Comparison of ENCODE assay signal across 23 cellular contexts in the genomic region with DNA sequence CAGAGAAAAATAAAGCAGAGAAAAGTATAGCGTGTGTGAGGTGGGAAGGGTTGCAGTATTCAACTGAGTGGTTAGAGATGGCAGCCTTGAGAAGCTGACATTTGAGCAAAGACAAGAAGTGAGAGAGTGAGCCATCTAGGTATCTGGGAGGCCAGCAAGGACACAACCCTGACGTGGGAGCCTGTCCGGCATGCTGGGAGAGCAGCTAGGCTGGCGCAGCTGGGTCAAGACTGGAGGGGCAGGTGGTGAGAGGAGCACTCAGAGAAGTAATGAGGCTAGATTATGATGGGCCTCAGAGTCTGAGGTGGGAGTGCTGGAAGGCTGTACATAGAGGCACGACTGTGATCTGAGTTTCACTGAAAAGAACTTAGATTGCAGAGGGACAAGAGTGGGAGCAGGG. TPM values are rescaled to one million over a fixed set of nuclear protein-coding genes. Genes with fewer than 3 reads are reported as not detected.
DNase-seq lines count a peak whose midpoint lies in the region; ATAC-seq lines count a peak whose summit lies in the region.
"Had no signal": no experiment of that assay in that cellular context is flagged by ENCODE, and none has a peak within 500 bp of the region (broad histone marks: within the 10 kb centered on the region; RNA-seq: fewer than 3 reads in every experiment).

No MANE protein-coding gene starts in this region.

- H3K9me3 ChIP-seq in naive thymus-derived CD4-positive, alpha-beta T cell (ENCODE audit: control insufficient read depth in 2 of 3, low read length in 3 of 3), result no peaks in the 10 kb centered on the region
- H3K9me3 ChIP-seq: heart right ventricle, MG63 had no signal

- no peaks in the 10 kb centered on the region for H3K27me3 ChIP-seq in naive thymus-derived CD4-positive, alpha-beta T cell (ENCODE audit: control insufficient read depth in 2 of 2, insufficient read depth in 2 of 2, low read length in 2 of 2)
- H3K27me3 ChIP-seq: brain microvascular endothelial cell, heart right ventricle, MG63 had no signal

- no peak for ATAC-seq in stimulated activated naive CD8-positive, alpha-beta T cell treated with anti-CD3 and anti-CD28 coated beads, Interleukin-15, Interleukin-2, amounts not matched to agents 100 U/mL and 50 U/mL, for 24 hours
- no peak for ATAC-seq in activated T-helper 17 cell treated with anti-CD3 and anti-CD28 coated beads, Interleukin-2, amount 50 U/mL, for 72 hours (replicated peaks)
- ATAC-seq in naive thymus-derived CD4-positive, alpha-beta T cell, result no peak
- ATAC-seq in HG03135 (IDR thresholded peaks at IDR 0.05; ENCODE audit: unreplicated experiment), result no peak
- no peak for ATAC-seq in HG03378 (IDR thresholded peaks at IDR 0.05; ENCODE audit: unreplicated experiment)
- ATAC-seq in HG02571 (IDR thresholded peaks at IDR 0.05; ENCODE audit: unreplicated experiment), result no peak
- ATAC-seq: heart right ventricle, left colon had no signal

- intact Hi-C loops in naive thymus-derived CD4-positive, alpha-beta T cell (cut with micrococcal nuclease), result no loop called here

- no peaks in the 10 kb centered on the region for H3K9me3 Mint-ChIP-seq in stimulated activated naive CD8-positive, alpha-beta T cell treated with anti-CD3 and anti-CD28 coated beads, Interleukin-15, Interleukin-2, amounts not matched to agents 100 ng/mL and 50 ng/mL, for 24 hours
- H3K9me3 Mint-ChIP-seq in activated T-helper 17 cell treated with anti-CD3 and anti-CD28 coated beads, Interleukin-2, amount 50 U/mL, for 72 hours, result no peaks in the 10 kb centered on the region
- H3K9me3 Mint-ChIP-seq in naive thymus-derived CD4-positive, alpha-beta T cell, result no peaks in the 10 kb centered on the region

- peaks cover 0 to 7% of the 10 kb centered on the region in 2 donors for H3K4me1 ChIP-seq in naive thymus-derived CD4-positive, alpha-beta T cell (ENCODE audit: control insufficient read depth in 2 of 2, insufficient read depth in 2 of 2, low read length in 2 of 2)

- H3K4me3 ChIP-seq in naive thymus-derived CD4-positive, alpha-beta T cell (ENCODE audit: low read length), result no peak overlapping the region
- H3K4me3 ChIP-seq: heart right ventricle, MG63, smooth muscle cell had no signal

- CTCF ChIA-PET in naive thymus-derived CD4-positive, alpha-beta T cell (lab: Charles Lee), result no interaction called here

- peaks cover 0 to 84% (median 6%) of the 10 kb centered on the region in 3 experiments for H3K36me3 ChIP-seq in naive thymus-derived CD4-positive, alpha-beta T cell (ENCODE audit: control insufficient read depth in 2 of 3, insufficient read depth in 3 of 3, low read length in 3 of 3)

- no peak overlapping the region for H3K27ac ChIP-seq in naive thymus-derived CD4-positive, alpha-beta T cell (ENCODE audit: low read depth, low read length)
- H3K27ac ChIP-seq: brain microvascular endothelial cell, heart right ventricle had no signal

- H3K36me3 Mint-ChIP-seq in stimulated activated naive CD8-positive, alpha-beta T cell treated with anti-CD3 and anti-CD28 coated beads, Interleukin-15, Interleukin-2, amounts not matched to agents 100 ng/mL and 50 ng/mL, for 24 hours (ENCODE audit: low read depth), result peaks cover 53% of the 10 kb centered on the region
- H3K36me3 Mint-ChIP-seq in activated T-helper 17 cell treated with anti-CD3 and anti-CD28 coated beads, Interleukin-2, amount 50 U/mL, for 72 hours (ENCODE audit: low read depth), result peaks cover 99% of the 10 kb centered on the region
- H3K36me3 Mint-ChIP-seq in naive thymus-derived CD4-positive, alpha-beta T cell, result peaks cover 11 to 52% (median 18%) of the 10 kb centered on the region in 5 donors

- no peak overlapping the region for H3K4me3 Mint-ChIP-seq in stimulated activated naive CD8-positive, alpha-beta T cell treated with anti-CD3 and anti-CD28 coated beads, Interleukin-15, Interleukin-2, amounts not matched to agents 100 ng/mL and 50 ng/mL, for 24 hours
- H3K4me3 Mint-ChIP-seq in activated T-helper 17 cell treated with anti-CD3 and anti-CD28 coated beads, Interleukin-2, amount 50 U/mL, for 72 hours, result no peak overlapping the region
- no peak overlapping the region for H3K4me3 Mint-ChIP-seq in naive thymus-derived CD4-positive, alpha-beta T cell

- POLR2A ChIA-PET in naive thymus-derived CD4-positive, alpha-beta T cell (lab: Charles Lee), result interaction anchor here (1.4 kb wide), 1 partner anchor 13 kb away, joined by 6 read pairs; the partner anchor contains the start of gene TTPAL

- H3K27ac Mint-ChIP-seq in stimulated activated naive CD8-positive, alpha-beta T cell treated with anti-CD3 and anti-CD28 coated beads, Interleukin-15, Interleukin-2, amounts not matched to agents 100 ng/mL and 50 ng/mL, for 24 hours, result peak overlapping the region; percentile 53
- peak overlapping the region; percentile 80 for H3K27ac Mint-ChIP-seq in activated T-helper 17 cell treated with anti-CD3 and anti-CD28 coated beads, Interleukin-2, amount 50 U/mL, for 72 hours
- H3K27ac Mint-ChIP-seq in naive thymus-derived CD4-positive, alpha-beta T cell, result peak overlapping the region in 8 of 9 donors; percentile 20 to 71 (median 50)

- H3K27me3 Mint-ChIP-seq in stimulated activated naive CD8-positive, alpha-beta T cell treated with anti-CD3 and anti-CD28 coated beads, Interleukin-15, Interleukin-2, amounts not matched to agents 100 ng/mL and 50 ng/mL, for 24 hours, result no peaks in the 10 kb centered on the region
- H3K27me3 Mint-ChIP-seq in activated T-helper 17 cell treated with anti-CD3 and anti-CD28 coated beads, Interleukin-2, amount 50 U/mL, for 72 hours, result no peaks in the 10 kb centered on the region
- no peaks in the 10 kb centered on the region for H3K27me3 Mint-ChIP-seq in naive thymus-derived CD4-positive, alpha-beta T cell

- no peak for DNase-seq in stimulated activated naive CD8-positive, alpha-beta T cell treated with anti-CD3 and anti-CD28 coated beads, Interleukin-15, Interleukin-2, amounts not matched to agents 100 U/mL and 50 U/mL, for 24 hours
- no peak for DNase-seq in naive thymus-derived CD4-positive, alpha-beta T cell
- DNase-seq in MV-4-11 (lab: John Stamatoyannopoulos, UW), result no peak
- DNase-seq: activated CD8-positive, alpha-beta memory T cell treated with anti-CD3 and anti-CD28 coated beads for 24 hours; activated T-cell treated with anti-CD3 and anti-CD28 coated beads, Interleukin-2, amount 50 U/mL, for 48 hours; brain microvascular endothelial cell; DMS153; effector CD8-positive, alpha-beta T cell; foreskin fibroblast; heart right ventricle; left colon; MG63; NCI-H1417 treated with DMSO at 0.1 percent for 48 hours; NCI-H446; nucleus accumbens; OCI-M1; stimulated activated CD4-positive, alpha-beta T cell treated with anti-CD3 and anti-CD28 coated beads, Interleukin-2, amount 100 ng/mL, for 24 hours had no signal

- peaks cover 27% of the 10 kb centered on the region for H3K4me1 Mint-ChIP-seq in stimulated activated naive CD8-positive, alpha-beta T cell treated with anti-CD3 and anti-CD28 coated beads, Interleukin-15, Interleukin-2, amounts not matched to agents 100 ng/mL and 50 ng/mL, for 24 hours (ENCODE audit: low read depth)
- H3K4me1 Mint-ChIP-seq in activated T-helper 17 cell treated with anti-CD3 and anti-CD28 coated beads, Interleukin-2, amount 50 U/mL, for 72 hours, result peaks cover 21% of the 10 kb centered on the region
- peaks cover 0 to 20% (median 6%) of the 10 kb centered on the region in 7 donors for H3K4me1 Mint-ChIP-seq in naive thymus-derived CD4-positive, alpha-beta T cell

RNA-seq across cellular contexts. Expression of gene TTPAL, which starts 12.9 kb away (rescaled TPM):
- total RNA-seq in activated T-helper 17 cell treated with anti-CD3 and anti-CD28 coated beads, Interleukin-2, amount 50 U/mL, for 72 hours, result 10 to 100 TPM; 15.5 to 23.0 TPM
- total RNA-seq in naive thymus-derived CD4-positive, alpha-beta T cell, result 10 to 100 TPM; 12.0 to 20.7 (median 17.0) TPM
- polyA plus RNA-seq in naive thymus-derived CD4-positive, alpha-beta T cell, result 10 to 100 TPM in 1 of 2 donors, 1 to 10 TPM in 1; 8.8 to 14.2 TPM

RNA-seq across cellular contexts. Expression of gene SERINC3, which starts 33.3 kb away (rescaled TPM):
- 10 to 100 TPM; 68.7 to 86.8 TPM for total RNA-seq in activated T-helper 17 cell treated with anti-CD3 and anti-CD28 coated beads, Interleukin-2, amount 50 U/mL, for 72 hours
- total RNA-seq in naive thymus-derived CD4-positive, alpha-beta T cell, result 10 to 100 TPM; 59.7 to 85.3 (median 78.9) TPM
- polyA plus RNA-seq in naive thymus-derived CD4-positive, alpha-beta T cell, result 100 to 1,000 TPM; 188 to 199 TPM
